ENCODE assay signal across 25 cellular contexts in the genomic region with DNA sequence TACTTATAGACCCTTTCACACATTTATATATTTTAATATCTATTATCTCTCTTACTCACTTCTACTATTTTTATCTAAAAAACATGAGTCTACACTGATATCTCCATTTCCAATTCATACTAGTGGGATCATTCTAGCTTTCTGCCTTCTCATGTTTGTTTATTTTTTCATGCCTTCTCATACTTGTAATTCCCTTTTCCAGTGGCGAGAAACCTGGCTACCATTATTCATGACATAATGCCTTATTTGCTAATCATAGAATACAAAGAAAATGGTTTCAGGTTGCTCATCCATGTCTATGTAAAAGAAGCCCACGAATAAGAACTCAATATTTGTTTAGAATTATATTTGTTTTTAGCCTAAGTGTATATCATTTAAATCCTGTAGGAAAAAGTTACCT.
"Had no signal": no experiment of that assay in that cellular context is flagged by ENCODE, and none has a peak within 500 bp of the region (broad histone marks: within the 10 kb centered on the region; RNA-seq: fewer than 3 reads in every experiment).

No MANE protein-coding gene starts in this region.

- H3K4me3 ChIP-seq: body of pancreas, cardiac muscle cell, coronary artery, dorsolateral prefrontal cortex, mucosa of descending colon, spleen, testis had no signal

- H3K36me3 ChIP-seq: cardiac muscle cell, spleen had no signal

- H3K4me1 ChIP-seq: body of pancreas, spleen, testis had no signal

- H3K27ac ChIP-seq: body of pancreas, cardiac muscle cell, coronary artery, dorsolateral prefrontal cortex, spleen, testis, VCaP had no signal

- H3K27me3 ChIP-seq: body of pancreas, cardiac muscle cell, dorsolateral prefrontal cortex, spleen, testis had no signal

- H3K9me3 ChIP-seq: body of pancreas, mucosa of descending colon, testis had no signal

- ATAC-seq: body of pancreas, left cardiac atrium, left ventricle myocardium superior, mucosa of descending colon, right cardiac atrium had no signal

- DNase-seq: activated CD4-positive, alpha-beta T cell treated with anti-CD3 and anti-CD28 coated beads for 4 hours; activated CD4-positive, alpha-beta T cell treated with anti-CD3 and anti-CD28 coated beads, Interleukin-2, amount 50 U/mL, for 48 hours; activated CD8-positive, alpha-beta memory T cell treated with anti-CD3 and anti-CD28 coated beads for 24 hours; activated effector memory CD4-positive, alpha-beta T cell treated with Interleukin-2 at 50 U/mL for 16 hours; activated naive CD4-positive, alpha-beta T cell treated with Interleukin-2 at 50 U/mL for 16 hours; anterior cingulate cortex; body of pancreas; cerebellar nuclear complex; dorsolateral prefrontal cortex; effector memory CD4-positive, alpha-beta T cell; foreskin melanocyte; islet precursor cell; left cardiac atrium; left ventricle myocardium superior; mucosa of descending colon; posterior cingulate gyrus; right cardiac atrium; spleen; stimulated activated naive CD4-positive, alpha-beta T cell treated with Interleukin-2 at 50 U/mL for 16 hours; T-helper 9 cell; testis; trophoblast cell had no signal
